Comparison of ENCODE assay signal across 8 cellular contexts in genomic region chr5:68215208-68215887, GRCh38. TPM values are rescaled to one million over a fixed set of nuclear protein-coding genes. Genes with fewer than 3 reads are reported as not detected.
DNase-seq lines count a peak whose midpoint lies in the region; ATAC-seq and TF ChIP-seq lines count a peak whose summit lies in the region.

Gene PIK3R1 (plus strand): TSS chr5:68215756. CDS start chr5:68226676, 10,920 bp downstream.

- peaks cover 35% of the 10 kb centered on the region for H3K4me1 Mint-ChIP-seq in progenitor cell of endocrine pancreas (ENCODE audit: low read depth)

- peak; percentile 51 for TF ChIP-seq CTCF in progenitor cell of endocrine pancreas (IDR thresholded peaks at IDR 0.05; ENCODE audit: unreplicated experiment)
- TF ChIP-seq CTCF in upper lobe of right lung (IDR thresholded peaks at IDR 0.05), result peak; percentile 47

- no peaks in the 10 kb centered on the region for H3K9me3 ChIP-seq in upper lobe of right lung

- DNase-seq in NCI-H1694 (lab: John Stamatoyannopoulos, UW) (peak; percentile 47), amniotic epithelial cell (ENCODE audit: low read depth) (peak; percentile 89), left cardiac atrium (peak; percentile 95), progenitor cell of endocrine pancreas (ENCODE audit: low spot score, unreplicated experiment) (peak; percentile 93), upper lobe of right lung (peak; percentile 99)

- H3K27me3 Mint-ChIP-seq in progenitor cell of endocrine pancreas, result no peaks in the 10 kb centered on the region

- peak within 1 kb of the TSS; percentile 96 for H3K27ac Mint-ChIP-seq in progenitor cell of endocrine pancreas

- no peaks in the 10 kb centered on the region for H3K36me3 ChIP-seq in upper lobe of right lung

- no peaks in the 10 kb centered on the region for H3K27me3 ChIP-seq in upper lobe of right lung

- H3K9me3 Mint-ChIP-seq in progenitor cell of endocrine pancreas (ENCODE audit: low read depth), result peaks cover 11% of the 10 kb centered on the region

- peak within 1 kb of the TSS; percentile 90 for H3K4me3 Mint-ChIP-seq in progenitor cell of endocrine pancreas (ENCODE audit: low read depth)

- H3K36me3 Mint-ChIP-seq in progenitor cell of endocrine pancreas (ENCODE audit: insufficient read depth), result peaks cover 7% of the 10 kb centered on the region

- ATAC-seq in GM18499 (IDR thresholded peaks at IDR 0.05; ENCODE audit: insufficient read depth, unreplicated experiment) (peak; percentile 64), HG02938 (IDR thresholded peaks at IDR 0.05; ENCODE audit: unreplicated experiment) (peak; percentile 64), left cardiac atrium (peak; percentile 96 to 98), upper lobe of right lung (peak; percentile 96)

- peak within 1 kb of the TSS; percentile 99 for H3K27ac ChIP-seq in upper lobe of right lung

- H3K4me3 ChIP-seq in upper lobe of right lung, result peak within 1 kb of the TSS; percentile 92

- peaks cover 18% of the 10 kb centered on the region for H3K4me1 ChIP-seq in upper lobe of right lung

- intact Hi-C loops in T-helper 1 cell treated with Interleukin-12 subunit alpha and Interleukin-12 subunit beta and Interleukin-4 antibody, amounts not matched to agents 30 ng/mL and 1 ng/mL, for 36 hours (cut with micrococcal nuclease), result loop anchor here (1.0 to 5.0 kb wide), 11 partner anchors 24 to 1388 kb away; partner anchors contain the start of genes AK6, CCNB1, RAD17 and SLC30A5
- intact Hi-C loops in left cardiac atrium (cut with DNase I) (loop anchor here in 1 of 2 donors (5.0 to 10.0 kb wide), 2 partner anchors 37 to 411 kb away; no protein-coding TSS in a partner anchor), upper lobe of right lung (cut with DNase I) (no loop called here)

RNA-seq across cellular contexts. Expression of gene PIK3R1, which starts in this region (rescaled TPM):
- total RNA-seq in T-helper 1 cell treated with Interleukin-12 subunit alpha and Interleukin-12 subunit beta and Interleukin-4 antibody, amounts not matched to agents 30 ng/mL and 1 ng/mL, for 36 hours, result 58.7 and 66.6 TPM in 2 replicates
- total RNA-seq in left cardiac atrium, result 100 to 1,000 TPM in 1 of 2 donors, 10 to 100 TPM in 1; 61.8 to 127 TPM
- total RNA-seq in progenitor cell of endocrine pancreas, result 76.2 and 89.7 TPM in 2 replicates
- 137 TPM for total RNA-seq in upper lobe of right lung

Comparison
In these comparisons a context has a peak if more than half of its experiments do, and no peak if none do; other contexts are left out.
1. Peak in every context shown above with its lines: DNase-seq, ATAC-seq, H3K4me3 ChIP-seq and H3K27ac ChIP-seq.
2. DNase-seq: peak in every context shown above with its lines; median percentile 99 in upper lobe of right lung; 95 in left cardiac atrium; 93 in progenitor cell of endocrine pancreas; 89 in amniotic epithelial cell; 47 in NCI-H1694.